1 cellular context compared by ENCODE assay signal in the genomic region with DNA sequence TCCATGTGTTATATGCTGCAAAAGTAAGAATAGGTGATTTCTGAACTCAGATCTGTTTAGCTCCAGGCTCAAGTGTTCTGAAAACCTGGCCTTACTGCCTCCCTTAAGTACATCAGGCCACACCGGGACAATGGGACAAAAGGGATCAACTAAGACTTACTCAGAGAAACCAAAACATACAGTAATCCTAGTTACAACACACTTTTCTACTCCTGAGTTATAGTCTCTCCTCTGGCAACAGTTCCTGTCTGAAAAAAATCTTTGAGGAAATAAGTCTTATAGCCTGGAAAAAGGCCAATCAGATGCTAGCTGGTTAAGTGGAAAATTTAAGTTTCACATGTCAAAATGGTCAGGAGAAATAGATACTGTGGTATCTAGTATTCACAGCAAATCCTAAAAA.
TF ChIP-seq lines count a peak whose summit lies in the region.

No MANE protein-coding gene starts in this region.

TF ChIP-seq in WTC11, 78 proteins besides CTCF, POLR2A, EP300 and RAD21:
- TF ChIP-seq, protein P1, sequence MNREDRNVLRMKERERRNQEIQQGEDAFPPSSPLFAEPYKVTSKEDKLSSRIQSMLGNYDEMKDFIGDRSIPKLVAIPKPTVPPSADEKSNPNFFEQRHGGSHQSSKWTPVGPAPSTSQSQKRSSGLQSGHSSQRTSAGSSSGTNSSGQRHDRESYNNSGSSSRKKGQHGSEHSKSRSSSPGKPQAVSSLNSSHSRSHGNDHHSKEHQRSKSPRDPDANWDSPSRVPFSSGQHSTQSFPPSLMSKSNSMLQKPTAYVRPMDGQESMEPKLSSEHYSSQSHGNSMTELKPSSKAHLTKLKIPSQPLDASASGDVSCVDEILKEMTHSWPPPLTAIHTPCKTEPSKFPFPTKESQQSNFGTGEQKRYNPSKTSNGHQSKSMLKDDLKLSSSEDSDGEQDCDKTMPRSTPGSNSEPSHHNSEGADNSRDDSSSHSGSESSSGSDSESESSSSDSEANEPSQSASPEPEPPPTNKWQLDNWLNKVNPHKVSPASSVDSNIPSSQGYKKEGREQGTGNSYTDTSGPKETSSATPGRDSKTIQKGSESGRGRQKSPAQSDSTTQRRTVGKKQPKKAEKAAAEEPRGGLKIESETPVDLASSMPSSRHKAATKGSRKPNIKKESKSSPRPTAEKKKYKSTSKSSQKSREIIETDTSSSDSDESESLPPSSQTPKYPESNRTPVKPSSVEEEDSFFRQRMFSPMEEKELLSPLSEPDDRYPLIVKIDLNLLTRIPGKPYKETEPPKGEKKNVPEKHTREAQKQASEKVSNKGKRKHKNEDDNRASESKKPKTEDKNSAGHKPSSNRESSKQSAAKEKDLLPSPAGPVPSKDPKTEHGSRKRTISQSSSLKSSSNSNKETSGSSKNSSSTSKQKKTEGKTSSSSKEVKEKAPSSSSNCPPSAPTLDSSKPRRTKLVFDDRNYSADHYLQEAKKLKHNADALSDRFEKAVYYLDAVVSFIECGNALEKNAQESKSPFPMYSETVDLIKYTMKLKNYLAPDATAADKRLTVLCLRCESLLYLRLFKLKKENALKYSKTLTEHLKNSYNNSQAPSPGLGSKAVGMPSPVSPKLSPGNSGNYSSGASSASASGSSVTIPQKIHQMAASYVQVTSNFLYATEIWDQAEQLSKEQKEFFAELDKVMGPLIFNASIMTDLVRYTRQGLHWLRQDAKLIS (CRISPR knock-in tag; IDR thresholded peaks at IDR 0.05; ENCODE audit: borderline replicate concordance), result no peak
- TF ChIP-seq SOX15 (CRISPR knock-in tag; IDR thresholded peaks at IDR 0.05) (no peak), ZNF219 (CRISPR knock-in tag; IDR thresholded peaks at IDR 0.05; ENCODE audit: borderline replicate concordance) (no peak), ZNF121 (CRISPR knock-in tag; IDR thresholded peaks at IDR 0.05) (no peak), TP53 (CRISPR knock-in tag; IDR thresholded peaks at IDR 0.05) (no peak), RORB (CRISPR knock-in tag; IDR thresholded peaks at IDR 0.05) (no peak), FOXJ3 (CRISPR knock-in tag; IDR thresholded peaks at IDR 0.05; ENCODE audit: borderline replicate concordance) (no peak)
- TF ChIP-seq, protein P2, sequence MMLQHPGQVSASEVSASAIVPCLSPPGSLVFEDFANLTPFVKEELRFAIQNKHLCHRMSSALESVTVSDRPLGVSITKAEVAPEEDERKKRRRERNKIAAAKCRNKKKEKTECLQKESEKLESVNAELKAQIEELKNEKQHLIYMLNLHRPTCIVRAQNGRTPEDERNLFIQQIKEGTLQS (CRISPR knock-in tag; conservative IDR thresholded peaks at IDR 0.05), result no peak
